In genomic region chr1:244424649-244425334, GRCh38 we compare ENCODE assay signal across 25 cellular contexts. TPM values are rescaled to one million over a fixed set of nuclear protein-coding genes. Genes with fewer than 3 reads are reported as not detected.
A peak's percentile ranks its signal among the peaks of the same experiment; 100 is the strongest.
DNase-seq lines count a peak whose midpoint lies in the region; ATAC-seq, FAIRE-seq and TF ChIP-seq lines count a peak whose summit lies in the region.
"Had no signal": no experiment of that assay in that cellular context is flagged by ENCODE, and none has a peak within 500 bp of the region (broad histone marks: within the 10 kb centered on the region; RNA-seq: fewer than 3 reads in every experiment).

No MANE protein-coding gene starts in this region.

- CTCF ChIA-PET in Calu3 (lab: Charles Lee) (interaction anchor here (1.5 kb wide), 1 partner anchor 24 kb away, joined by 4 read pairs; no protein-coding TSS in a partner anchor), K562 (lab: Yijun Ruan, JAX; ENCODE audit: low intra/inter-chr PET ratio) (no interaction called here)

- no peaks in the 10 kb centered on the region for H3K27me3 ChIP-seq in K562 (ENCODE audit: control insufficient read depth in 2 of 2, insufficient read depth in 2 of 2, low read length in 2 of 2)
- H3K27me3 ChIP-seq: sigmoid colon, uterus had no signal

- FAIRE-seq in K562 (lab: Jason Lieb, UNC): peak; percentile 23
- FAIRE-seq in GM12892 (lab: Jason Lieb, UNC): no peak

- H3K4me1 ChIP-seq in K562 (replicated peaks in 1 of 2; ENCODE audit: control insufficient read depth in 2 of 2, insufficient read depth in 2 of 2, low read length in 2 of 2): no peaks in the 10 kb centered on the region
- H3K4me1 ChIP-seq: uterus had no signal

- BruUV-seq in Calu3 (replicated peaks; lab: Mats Ljungman, UMichigan) (no TSS peak), K562 (replicated peaks; lab: Mats Ljungman, UMichigan) (no TSS peak)

- TF ChIP-seq CTCF in Calu3 (IDR thresholded peaks at IDR 0.05; ENCODE audit: unreplicated experiment) (no peak), K562 (IDR thresholded peaks at IDR 0.05 in 2 of 3, conservative IDR thresholded peaks at IDR 0.05 in 1 of 3; ENCODE audit: insufficient read depth in 2 of 3, low read depth in 1 of 3, low read length in 3 of 3) (no peak), neural crest cell (conservative IDR thresholded peaks at IDR 0.05) (no peak)

- H3K27ac Mint-ChIP-seq in activated T-cell treated with anti-CD3 and anti-CD28 coated beads, Interleukin-2, amount 50 U/mL, for 24 hours: peak overlapping the region; percentile 40
- peak overlapping the region; percentile 15 for H3K27ac Mint-ChIP-seq in Calu3 (ENCODE audit: unreplicated experiment)
- H3K27ac Mint-ChIP-seq in neural crest cell (ENCODE audit: unreplicated experiment): peak overlapping the region; percentile 69
- H3K27ac Mint-ChIP-seq: activated CD4-positive, alpha-beta memory T cell treated with anti-CD3 and anti-CD28 coated beads, Interleukin-2, amount 10 ng/mL, durations not matched to agents 7 days and 5 days; activated naive CD8-positive, alpha-beta T cell treated with anti-CD3 and anti-CD28 coated beads, Interleukin-2, amount 10 ng/mL, durations not matched to agents 7 days and 5 days; mesothelial cell of epicardium had no signal

- no peak overlapping the region for H3K9ac ChIP-seq in K562 (ENCODE audit: insufficient read depth in 1 of 2, low read depth in 2 of 2, low read length in 2 of 2)

- no peak for TF ChIP-seq EP300 in K562 (IDR thresholded peaks at IDR 0.05; ENCODE audit: low read length)

- intact Hi-C loops in Calu3 (cut with micrococcal nuclease; ENCODE audit: unreplicated experiment): no loop called here
- intact Hi-C loops in K562 (cut with micrococcal nuclease): no loop called here

- 95% methylated on average over 2 of the region's 2 CpGs for WGBS in K562 (ENCODE audit: insufficient coverage, low coverage, missing lambda C conversion rate)

- POLR2A ChIA-PET in K562 (lab: Yijun Ruan, JAX): interaction anchor here (0.8 to 0.9 kb wide), 2 partner anchors 14 to 24 kb away, joined by 3 to 4 read pairs; no protein-coding TSS in a partner anchor

- H3K27me3 Mint-ChIP-seq in activated T-cell treated with anti-CD3 and anti-CD28 coated beads, Interleukin-2, amount 50 U/mL, for 24 hours: no peaks in the 10 kb centered on the region
- H3K27me3 Mint-ChIP-seq in activated T-cell treated with anti-CD3 and anti-CD28 coated beads, Interleukin-2, amount 50 U/mL, for 4 hours (ENCODE audit: low read depth): no peaks in the 10 kb centered on the region
- no peaks in the 10 kb centered on the region for H3K27me3 Mint-ChIP-seq in Calu3 (ENCODE audit: unreplicated experiment)
- no peaks in the 10 kb centered on the region for H3K27me3 Mint-ChIP-seq in neural crest cell (ENCODE audit: low read depth)
- H3K27me3 Mint-ChIP-seq: activated CD4-positive, alpha-beta memory T cell treated with anti-CD3 and anti-CD28 coated beads, Interleukin-2, amount 10 ng/mL, durations not matched to agents 7 days and 5 days; activated naive CD8-positive, alpha-beta T cell treated with anti-CD3 and anti-CD28 coated beads, Interleukin-2, amount 10 ng/mL, durations not matched to agents 7 days and 5 days; CD4-positive, alpha-beta T cell; naive thymus-derived CD8-positive, alpha-beta T cell had no signal

- H3K36me3 Mint-ChIP-seq in activated T-cell treated with anti-CD3 and anti-CD28 coated beads, Interleukin-2, amount 50 U/mL, for 24 hours (ENCODE audit: low read depth): peaks cover 86% of the 10 kb centered on the region
- peaks cover 44% of the 10 kb centered on the region for H3K36me3 Mint-ChIP-seq in activated T-cell treated with anti-CD3 and anti-CD28 coated beads, Interleukin-2, amount 50 U/mL, for 4 hours (ENCODE audit: insufficient read depth)
- H3K36me3 Mint-ChIP-seq in Calu3 (ENCODE audit: insufficient read depth, unreplicated experiment) (peaks cover 24% of the 10 kb centered on the region), neural crest cell (ENCODE audit: low read depth) (peaks cover 11% of the 10 kb centered on the region)

- H3K4me3 Mint-ChIP-seq in activated T-cell treated with anti-CD3 and anti-CD28 coated beads, Interleukin-2, amount 50 U/mL, for 24 hours: no peak overlapping the region
- no peak overlapping the region for H3K4me3 Mint-ChIP-seq in activated T-cell treated with anti-CD3 and anti-CD28 coated beads, Interleukin-2, amount 50 U/mL, for 4 hours
- H3K4me3 Mint-ChIP-seq in Calu3 (ENCODE audit: low read depth, unreplicated experiment) (no peak overlapping the region), neural crest cell (no peak overlapping the region)
- H3K4me3 Mint-ChIP-seq: activated CD4-positive, alpha-beta memory T cell treated with anti-CD3 and anti-CD28 coated beads, Interleukin-2, amount 10 ng/mL, durations not matched to agents 7 days and 5 days; activated naive CD8-positive, alpha-beta T cell treated with anti-CD3 and anti-CD28 coated beads, Interleukin-2, amount 10 ng/mL, durations not matched to agents 7 days and 5 days; CD4-positive, alpha-beta T cell; mesothelial cell of epicardium; naive thymus-derived CD8-positive, alpha-beta T cell had no signal

- no peaks in the 10 kb centered on the region for H3K9me1 ChIP-seq in K562 (ENCODE audit: control insufficient read depth, insufficient read depth, low read length)

- no peak overlapping the region for H3K27ac ChIP-seq in K562 (ENCODE audit: extremely low read depth, low read depth, low read length)
- H3K27ac ChIP-seq: sigmoid colon, uterus had no signal

- H3K9me3 Mint-ChIP-seq in activated T-cell treated with anti-CD3 and anti-CD28 coated beads, Interleukin-2, amount 50 U/mL, for 24 hours: no peaks in the 10 kb centered on the region
- no peaks in the 10 kb centered on the region for H3K9me3 Mint-ChIP-seq in activated T-cell treated with anti-CD3 and anti-CD28 coated beads, Interleukin-2, amount 50 U/mL, for 4 hours
- H3K9me3 Mint-ChIP-seq in Calu3 (ENCODE audit: low read depth, unreplicated experiment) (no peaks in the 10 kb centered on the region), neural crest cell (no peaks in the 10 kb centered on the region)
- H3K9me3 Mint-ChIP-seq: activated CD4-positive, alpha-beta memory T cell treated with anti-CD3 and anti-CD28 coated beads, Interleukin-2, amount 10 ng/mL, durations not matched to agents 7 days and 5 days; activated naive CD8-positive, alpha-beta T cell treated with anti-CD3 and anti-CD28 coated beads, Interleukin-2, amount 10 ng/mL, durations not matched to agents 7 days and 5 days; CD4-positive, alpha-beta T cell; mesothelial cell of epicardium; naive thymus-derived CD8-positive, alpha-beta T cell had no signal

- no peaks in the 10 kb centered on the region for H3K79me2 ChIP-seq in K562 (ENCODE audit: control insufficient read depth, insufficient read depth, low read length)

- no peaks in the 10 kb centered on the region for H4K20me1 ChIP-seq in K562 (replicated peaks; ENCODE audit: control insufficient read depth, insufficient read depth, low read length)

- H2AFZ ChIP-seq in K562 (ENCODE audit: low read depth, low read length): no peak overlapping the region

- no peak overlapping the region for H3K4me2 ChIP-seq in K562 (ENCODE audit: insufficient read depth, low read length)

- no peak for DNase-seq in activated T-cell treated with anti-CD3 and anti-CD28 coated beads, Interleukin-2, amount 50 U/mL, for 24 hours
- DNase-seq in activated T-cell treated with anti-CD3 and anti-CD28 coated beads, Interleukin-2, amount 50 U/mL, for 4 hours: no peak
- no peak for DNase-seq in Calu3
- no peak for DNase-seq in K562 (ENCODE audit: extremely low read depth in 1 of 4, low spot score in 3 of 4)
- DNase-seq in neural crest cell (ENCODE audit: low read depth, low spot score): no peak
- DNase-seq in GM12892 (ENCODE audit: insufficient read length): no peak
- DNase-seq in putamen (ENCODE audit: low spot score): no peak
- no peak for DNase-seq in nucleus accumbens (lab: John Stamatoyannopoulos, UW)
- DNase-seq: 8988T; activated CD4-positive, alpha-beta memory T cell treated with anti-CD3 and anti-CD28 coated beads, Interleukin-2, amount 10 ng/mL, durations not matched to agents 7 days and 5 days; activated CD4-positive, alpha-beta T cell treated with anti-CD3 and anti-CD28 coated beads for 1 hour; activated effector memory CD4-positive, alpha-beta T cell treated with anti-CD3 and anti-CD28 coated beads, Interleukin-2, amount 50 U/mL, for 16 hours; activated naive CD8-positive, alpha-beta T cell treated with anti-CD3 and anti-CD28 coated beads, Interleukin-2, amount 10 ng/mL, durations not matched to agents 7 days and 5 days; CD4-positive, alpha-beta T cell; cerebellar nuclear complex; HCEC 1CT; hypothalamus; naive thymus-derived CD8-positive, alpha-beta T cell; NCI-H1436; NCI-H2107; sigmoid colon; stimulated activated CD4-positive, alpha-beta T cell treated with anti-CD3 and anti-CD28 coated beads, Interleukin-4, amount 100 ng/mL, for 24 hours; stimulated activated naive CD4-positive, alpha-beta T cell; uterus had no signal

- no peak overlapping the region for H3K4me3 ChIP-seq in K562
- H3K4me3 ChIP-seq: sigmoid colon, uterus had no signal

- TF ChIP-seq RAD21 in K562 (CRISPR knock-in tag; conservative IDR thresholded peaks at IDR 0.05 in 1 of 2, IDR thresholded peaks at IDR 0.05 in 1 of 2): no peak

- ATAC-seq in activated T-cell treated with anti-CD3 and anti-CD28 coated beads, Interleukin-2, amount 50 U/mL, for 4 hours: no peak
- no peak for ATAC-seq in K562
- ATAC-seq: naive thymus-derived CD8-positive, alpha-beta T cell had no signal

- H3K36me3 ChIP-seq in K562 (ENCODE audit: control insufficient read depth, insufficient read depth, low read length): peaks cover 78% of the 10 kb centered on the region
- H3K36me3 ChIP-seq: uterus had no signal

- in situ Hi-C loops in K562 (cut with MboI): no loop called here

- TF ChIP-seq POLR2A in K562 (conservative IDR thresholded peaks at IDR 0.05): no peak
- TF ChIP-seq POLR2A in GM12892 (IDR thresholded peaks at IDR 0.05; ENCODE audit: low read depth, low read length): no peak

- peaks cover 9% of the 10 kb centered on the region for H3K4me1 Mint-ChIP-seq in activated T-cell treated with anti-CD3 and anti-CD28 coated beads, Interleukin-2, amount 50 U/mL, for 24 hours (ENCODE audit: low read depth)
- peaks cover 11% of the 10 kb centered on the region for H3K4me1 Mint-ChIP-seq in activated T-cell treated with anti-CD3 and anti-CD28 coated beads, Interleukin-2, amount 50 U/mL, for 4 hours (ENCODE audit: low read depth)
- no peaks in the 10 kb centered on the region for H3K4me1 Mint-ChIP-seq in Calu3 (ENCODE audit: low read depth, unreplicated experiment)
- H3K4me1 Mint-ChIP-seq in neural crest cell: no peaks in the 10 kb centered on the region
- H3K4me1 Mint-ChIP-seq: mesothelial cell of epicardium had no signal

- H3K9me3 ChIP-seq in K562 (replicated peaks; ENCODE audit: control insufficient read depth, insufficient read depth, low read depth, low read length): no peaks in the 10 kb centered on the region
- H3K9me3 ChIP-seq: sigmoid colon, uterus had no signal

RNA-seq across cellular contexts. Expression of gene ADSS2, which starts 26.9 kb away (rescaled TPM):
- 10 to 100 TPM; 52.3 to 61.3 (median 57.0) TPM for total RNA-seq in activated T-cell treated with anti-CD3 and anti-CD28 coated beads, Interleukin-2, amount 50 U/mL, for 4 hours
- total RNA-seq in Calu3 (2022) (68.3 and 69.6 TPM in 2 replicates), K562 (2014; rRNA removed) (46.2 and 47.3 TPM in 2 replicates), K562 (2014; rRNA removed; fragmentation: Illumina TruSeq; extraction: Trizol) (63.8 and 67.1 TPM in 2 replicates), K562 (2015; rRNA removed; fragmentation: Illumina TruSeq; extraction: Trizol) (60.7 and 63.1 TPM in 2 replicates), K562 (2021) (50.1 and 52.0 TPM in 2 replicates), neural crest cell (66.2 and 72.1 TPM in 2 replicates)
- 34.0 and 121 TPM in 2 replicates for total RNA-seq in K562 (2011; cell fraction: chromatin; rRNA removed; ENCODE audit: low replicate concordance)
- 13.8 and 21.3 TPM in 2 replicates for total RNA-seq in K562 (2011; cell fraction: nucleolus; rRNA removed)
- total RNA-seq in K562 (2011; cell fraction: nucleoplasm; rRNA removed): 35.2 and 46.0 TPM in 2 replicates
- polyA plus RNA-seq in K562 (2011; rRNA removed) (51.3 and 62.9 TPM in 2 replicates), K562 (2014; fragmentation: Illumina TruSeq; extraction: Trizol) (50.1 and 59.4 TPM in 2 replicates), K562 (2014; fragmentation: Nextera tagmentation; extraction: Ambion mirVana) (10 to 100 TPM in 1 of 2 experiments, 1 to 10 TPM in 1; 8.8 to 13.7 TPM), K562 (2014; rRNA removed) (61.4 and 61.9 TPM in 2 replicates)
- 11.7 and 23.8 TPM in 2 replicates for polyA plus RNA-seq in K562 (2011; cell fraction: cytosol; rRNA removed)
- 22.8 and 41.5 TPM in 2 replicates for polyA plus RNA-seq in K562 (2011; cell fraction: nucleus; rRNA removed)
- polyA plus RNA-seq in K562 (2012): 46.0 and 52.0 TPM in 2 replicates
- 65.9 and 81.4 TPM in 2 replicates for polyA minus RNA-seq in K562 (2011; rRNA and poly(A)+ RNA removed)
- 25.4 and 26.0 TPM in 2 replicates for polyA minus RNA-seq in K562 (2011; cell fraction: cytosol; rRNA and poly(A)+ RNA removed)
- polyA minus RNA-seq in K562 (2011; cell fraction: nucleus; rRNA and poly(A)+ RNA removed): 40.8 and 69.0 TPM in 2 replicates
- 40.1 TPM for polyA plus RNA-seq in GM12892 (2012; ENCODE audit: missing spikeins)

RNA-seq across cellular contexts. Expression of gene CATSPERE, which starts 36.3 kb away (rescaled TPM):
- not detected for total RNA-seq in activated T-cell treated with anti-CD3 and anti-CD28 coated beads, Interleukin-2, amount 50 U/mL, for 4 hours
- total RNA-seq in Calu3 (2022) (0.49 and 1.3 TPM in 2 replicates), K562 (2014; rRNA removed) (not detected in 2 replicates), K562 (2014; rRNA removed; fragmentation: Illumina TruSeq; extraction: Trizol) (0.06 and 0.15 TPM in 2 replicates), K562 (2015; rRNA removed; fragmentation: Illumina TruSeq; extraction: Trizol) (0.07 and 0.11 TPM in 2 replicates), K562 (2021) (not detected in 2 replicates), neural crest cell (0.44 and 0.73 TPM in 2 replicates)
- 0.46 TPM in 1 of 2 replicates, not detected in the other for total RNA-seq in K562 (2011; cell fraction: chromatin; rRNA removed; ENCODE audit: low replicate concordance)
- total RNA-seq in K562 (2011; cell fraction: nucleolus; rRNA removed): 0.13 TPM in 1 of 2 replicates, not detected in the other
- 0.15 and 0.53 TPM in 2 replicates for total RNA-seq in K562 (2011; cell fraction: nucleoplasm; rRNA removed)
- polyA plus RNA-seq in K562 (2011; rRNA removed) (0.06 and 0.23 TPM in 2 replicates), K562 (2014; fragmentation: Illumina TruSeq; extraction: Trizol) (0.09 TPM in 1 of 2 replicates, not detected in the other), K562 (2014; fragmentation: Nextera tagmentation; extraction: Ambion mirVana) (under 1 TPM in 1 of 2 experiments, not detected in 1; 0.08 TPM), K562 (2014; rRNA removed) (0.16 TPM in 1 of 2 replicates, not detected in the other)
- polyA plus RNA-seq in K562 (2011; cell fraction: cytosol; rRNA removed): 0.01 TPM in 1 of 2 replicates, not detected in the other
- 0.17 and 0.28 TPM in 2 replicates for polyA plus RNA-seq in K562 (2011; cell fraction: nucleus; rRNA removed)
- 0.10 and 0.22 TPM in 2 replicates for polyA plus RNA-seq in K562 (2012)
- 0.18 and 0.36 TPM in 2 replicates for polyA minus RNA-seq in K562 (2011; rRNA and poly(A)+ RNA removed)
- polyA minus RNA-seq in K562 (2011; cell fraction: cytosol; rRNA and poly(A)+ RNA removed): not detected in 2 replicates
- polyA minus RNA-seq in K562 (2011; cell fraction: nucleus; rRNA and poly(A)+ RNA removed): 0.22 TPM in 1 of 2 replicates, not detected in the other
- polyA plus RNA-seq in GM12892 (2012; ENCODE audit: missing spikeins): not detected

Comparison
In these comparisons a context has a peak if more than half of its experiments do, and no peak if none do; other contexts are left out.
1. H3K27ac Mint-ChIP-seq: peak in every context shown above with its lines; median percentile 69 in neural crest cell; 40 in activated T-cell treated with anti-CD3 and anti-CD28 coated beads, Interleukin-2, amount 50 U/mL, for 24 hours; 15 in Calu3.